Comparison of ENCODE assay signal across 1 cellular context in the genomic region with DNA sequence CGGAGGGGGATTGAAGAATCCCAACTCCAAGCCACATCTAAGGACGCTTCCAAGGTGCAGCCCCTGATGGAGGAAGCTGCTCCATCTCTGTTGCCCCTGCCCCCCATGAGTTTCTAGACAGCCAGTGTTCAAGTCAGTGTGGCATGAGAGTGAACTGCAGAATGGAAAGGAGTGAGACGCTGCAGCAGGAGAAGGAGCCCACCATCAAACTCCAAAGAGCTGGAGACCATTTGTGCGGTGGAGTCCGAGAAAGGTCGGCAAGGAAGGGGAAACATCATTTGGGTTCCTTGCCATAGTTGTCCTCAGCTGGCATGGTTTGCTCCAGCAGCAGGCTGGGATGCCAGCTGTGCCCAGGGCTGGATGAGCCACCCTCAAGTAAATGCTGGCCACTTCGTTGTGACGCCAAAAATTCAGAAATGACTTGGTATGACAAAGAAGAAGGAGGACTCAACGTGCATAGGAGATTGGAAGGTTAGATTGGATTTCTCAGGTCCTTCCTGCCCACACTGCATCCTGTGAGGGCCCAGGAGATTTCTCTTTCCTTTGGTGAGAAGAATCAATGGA.
TF ChIP-seq lines count a peak whose summit lies in the region.

No MANE protein-coding gene starts in this region.

TF ChIP-seq in H1, 55 proteins besides CTCF, POLR2A, EP300 and RAD21:
- no peak for TF ChIP-seq POLR2AphosphoS5 (IDR thresholded peaks at IDR 0.05; ENCODE audit: low read depth, low read length)
- no peak for TF ChIP-seq BACH1 (IDR thresholded peaks at IDR 0.05; ENCODE audit: low read length)
- TF ChIP-seq EZH2 (IDR thresholded peaks at IDR 0.05; ENCODE audit: low read depth, low read length, severe bottlenecking) = no peak
- TF ChIP-seq KDM4A (IDR thresholded peaks at IDR 0.05; ENCODE audit: low read depth, low read length, severe bottlenecking) = no peak
- TF ChIP-seq MAFK (IDR thresholded peaks at IDR 0.05; ENCODE audit: low read depth, low read length) = no peak
- TF ChIP-seq GTF2F1 (IDR thresholded peaks at IDR 0.05; ENCODE audit: borderline replicate concordance, low read depth, low read length) = no peak
- no peak for TF ChIP-seq JUN (IDR thresholded peaks at IDR 0.05; ENCODE audit: low read depth, low read length)
- TF ChIP-seq EGR1 (IDR thresholded peaks at IDR 0.05; ENCODE audit: borderline replicate concordance, low read depth, low read length) = no peak
- TF ChIP-seq NANOG (IDR thresholded peaks at IDR 0.05; ENCODE audit: insufficient read depth, low read depth, low read length, poor library complexity, severe bottlenecking) = no peak
- TF ChIP-seq, protein P1, sequence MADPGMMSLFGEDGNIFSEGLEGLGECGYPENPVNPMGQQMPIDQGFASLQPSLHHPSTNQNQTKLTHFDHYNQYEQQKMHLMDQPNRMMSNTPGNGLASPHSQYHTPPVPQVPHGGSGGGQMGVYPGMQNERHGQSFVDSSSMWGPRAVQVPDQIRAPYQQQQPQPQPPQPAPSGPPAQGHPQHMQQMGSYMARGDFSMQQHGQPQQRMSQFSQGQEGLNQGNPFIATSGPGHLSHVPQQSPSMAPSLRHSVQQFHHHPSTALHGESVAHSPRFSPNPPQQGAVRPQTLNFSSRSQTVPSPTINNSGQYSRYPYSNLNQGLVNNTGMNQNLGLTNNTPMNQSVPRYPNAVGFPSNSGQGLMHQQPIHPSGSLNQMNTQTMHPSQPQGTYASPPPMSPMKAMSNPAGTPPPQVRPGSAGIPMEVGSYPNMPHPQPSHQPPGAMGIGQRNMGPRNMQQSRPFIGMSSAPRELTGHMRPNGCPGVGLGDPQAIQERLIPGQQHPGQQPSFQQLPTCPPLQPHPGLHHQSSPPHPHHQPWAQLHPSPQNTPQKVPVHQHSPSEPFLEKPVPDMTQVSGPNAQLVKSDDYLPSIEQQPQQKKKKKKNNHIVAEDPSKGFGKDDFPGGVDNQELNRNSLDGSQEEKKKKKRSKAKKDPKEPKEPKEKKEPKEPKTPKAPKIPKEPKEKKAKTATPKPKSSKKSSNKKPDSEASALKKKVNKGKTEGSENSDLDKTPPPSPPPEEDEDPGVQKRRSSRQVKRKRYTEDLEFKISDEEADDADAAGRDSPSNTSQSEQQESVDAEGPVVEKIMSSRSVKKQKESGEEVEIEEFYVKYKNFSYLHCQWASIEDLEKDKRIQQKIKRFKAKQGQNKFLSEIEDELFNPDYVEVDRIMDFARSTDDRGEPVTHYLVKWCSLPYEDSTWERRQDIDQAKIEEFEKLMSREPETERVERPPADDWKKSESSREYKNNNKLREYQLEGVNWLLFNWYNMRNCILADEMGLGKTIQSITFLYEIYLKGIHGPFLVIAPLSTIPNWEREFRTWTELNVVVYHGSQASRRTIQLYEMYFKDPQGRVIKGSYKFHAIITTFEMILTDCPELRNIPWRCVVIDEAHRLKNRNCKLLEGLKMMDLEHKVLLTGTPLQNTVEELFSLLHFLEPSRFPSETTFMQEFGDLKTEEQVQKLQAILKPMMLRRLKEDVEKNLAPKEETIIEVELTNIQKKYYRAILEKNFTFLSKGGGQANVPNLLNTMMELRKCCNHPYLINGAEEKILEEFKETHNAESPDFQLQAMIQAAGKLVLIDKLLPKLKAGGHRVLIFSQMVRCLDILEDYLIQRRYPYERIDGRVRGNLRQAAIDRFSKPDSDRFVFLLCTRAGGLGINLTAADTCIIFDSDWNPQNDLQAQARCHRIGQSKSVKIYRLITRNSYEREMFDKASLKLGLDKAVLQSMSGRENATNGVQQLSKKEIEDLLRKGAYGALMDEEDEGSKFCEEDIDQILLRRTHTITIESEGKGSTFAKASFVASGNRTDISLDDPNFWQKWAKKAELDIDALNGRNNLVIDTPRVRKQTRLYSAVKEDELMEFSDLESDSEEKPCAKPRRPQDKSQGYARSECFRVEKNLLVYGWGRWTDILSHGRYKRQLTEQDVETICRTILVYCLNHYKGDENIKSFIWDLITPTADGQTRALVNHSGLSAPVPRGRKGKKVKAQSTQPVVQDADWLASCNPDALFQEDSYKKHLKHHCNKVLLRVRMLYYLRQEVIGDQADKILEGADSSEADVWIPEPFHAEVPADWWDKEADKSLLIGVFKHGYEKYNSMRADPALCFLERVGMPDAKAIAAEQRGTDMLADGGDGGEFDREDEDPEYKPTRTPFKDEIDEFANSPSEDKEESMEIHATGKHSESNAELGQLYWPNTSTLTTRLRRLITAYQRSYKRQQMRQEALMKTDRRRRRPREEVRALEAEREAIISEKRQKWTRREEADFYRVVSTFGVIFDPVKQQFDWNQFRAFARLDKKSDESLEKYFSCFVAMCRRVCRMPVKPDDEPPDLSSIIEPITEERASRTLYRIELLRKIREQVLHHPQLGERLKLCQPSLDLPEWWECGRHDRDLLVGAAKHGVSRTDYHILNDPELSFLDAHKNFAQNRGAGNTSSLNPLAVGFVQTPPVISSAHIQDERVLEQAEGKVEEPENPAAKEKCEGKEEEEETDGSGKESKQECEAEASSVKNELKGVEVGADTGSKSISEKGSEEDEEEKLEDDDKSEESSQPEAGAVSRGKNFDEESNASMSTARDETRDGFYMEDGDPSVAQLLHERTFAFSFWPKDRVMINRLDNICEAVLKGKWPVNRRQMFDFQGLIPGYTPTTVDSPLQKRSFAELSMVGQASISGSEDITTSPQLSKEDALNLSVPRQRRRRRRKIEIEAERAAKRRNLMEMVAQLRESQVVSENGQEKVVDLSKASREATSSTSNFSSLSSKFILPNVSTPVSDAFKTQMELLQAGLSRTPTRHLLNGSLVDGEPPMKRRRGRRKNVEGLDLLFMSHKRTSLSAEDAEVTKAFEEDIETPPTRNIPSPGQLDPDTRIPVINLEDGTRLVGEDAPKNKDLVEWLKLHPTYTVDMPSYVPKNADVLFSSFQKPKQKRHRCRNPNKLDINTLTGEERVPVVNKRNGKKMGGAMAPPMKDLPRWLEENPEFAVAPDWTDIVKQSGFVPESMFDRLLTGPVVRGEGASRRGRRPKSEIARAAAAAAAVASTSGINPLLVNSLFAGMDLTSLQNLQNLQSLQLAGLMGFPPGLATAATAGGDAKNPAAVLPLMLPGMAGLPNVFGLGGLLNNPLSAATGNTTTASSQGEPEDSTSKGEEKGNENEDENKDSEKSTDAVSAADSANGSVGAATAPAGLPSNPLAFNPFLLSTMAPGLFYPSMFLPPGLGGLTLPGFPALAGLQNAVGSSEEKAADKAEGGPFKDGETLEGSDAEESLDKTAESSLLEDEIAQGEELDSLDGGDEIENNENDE (IDR thresholded peaks at IDR 0.05; ENCODE audit: insufficient replicate concordance, low read length) = no peak
- TF ChIP-seq CREB1 (IDR thresholded peaks at IDR 0.05) = no peak
- no peak for TF ChIP-seq CTBP2 (IDR thresholded peaks at IDR 0.05; ENCODE audit: borderline replicate concordance, insufficient read depth, insufficient read length, low read length)
- TF ChIP-seq SRF (IDR thresholded peaks at IDR 0.05; ENCODE audit: low read depth, low read length) = no peak
- TF ChIP-seq KDM5A (IDR thresholded peaks at IDR 0.05; ENCODE audit: low read length) = no peak
- TF ChIP-seq, protein P2, sequence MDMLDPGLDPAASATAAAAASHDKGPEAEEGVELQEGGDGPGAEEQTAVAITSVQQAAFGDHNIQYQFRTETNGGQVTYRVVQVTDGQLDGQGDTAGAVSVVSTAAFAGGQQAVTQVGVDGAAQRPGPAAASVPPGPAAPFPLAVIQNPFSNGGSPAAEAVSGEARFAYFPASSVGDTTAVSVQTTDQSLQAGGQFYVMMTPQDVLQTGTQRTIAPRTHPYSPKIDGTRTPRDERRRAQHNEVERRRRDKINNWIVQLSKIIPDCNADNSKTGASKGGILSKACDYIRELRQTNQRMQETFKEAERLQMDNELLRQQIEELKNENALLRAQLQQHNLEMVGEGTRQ (IDR thresholded peaks at IDR 0.05; ENCODE audit: low read length) = no peak
- TF ChIP-seq ASH2L (IDR thresholded peaks at IDR 0.05; ENCODE audit: low read length) = no peak
- no peak for TF ChIP-seq POU5F1 (IDR thresholded peaks at IDR 0.05; ENCODE audit: low read depth, low read length)
- no peak for TF ChIP-seq YY1 (IDR thresholded peaks at IDR 0.05; ENCODE audit: low read depth, low read length)
